ENCODE assay signal across 16 cellular contexts in genomic region chrX:52979993-52980392, GRCh38. TPM values are rescaled to one million over a fixed set of nuclear protein-coding genes. Genes with fewer than 3 reads are reported as not detected.
DNase-seq lines count a peak whose midpoint lies in the region; ATAC-seq, FAIRE-seq and TF ChIP-seq lines count a peak whose summit lies in the region.
"Had no signal": no experiment of that assay in that cellular context is flagged by ENCODE, and none has a peak within 500 bp of the region (broad histone marks: within the 10 kb centered on the region; RNA-seq: fewer than 3 reads in every experiment).

No MANE protein-coding gene starts in this region.

- no peak overlapping the region for H3K9ac ChIP-seq in HCT116 (ENCODE audit: low read length)
- no peak overlapping the region for H3K9ac ChIP-seq in neural progenitor cell

- H3K36me3 ChIP-seq in ACC112 (ENCODE audit: insufficient read depth, low read length) (no peaks in the 10 kb centered on the region), HCT116 (ENCODE audit: control insufficient read depth in 1 of 2, insufficient read depth in 2 of 2, low read length in 2 of 2) (no peaks in the 10 kb centered on the region), neural progenitor cell (no peaks in the 10 kb centered on the region), small intestine (ENCODE audit: control insufficient read depth in 2 of 2, insufficient read depth in 2 of 2, low read length in 2 of 2) (no peaks in the 10 kb centered on the region)
- H3K36me3 ChIP-seq: esophagus squamous epithelium, vagina had no signal

- BruUV-seq in HCT116 (replicated peaks; lab: Mats Ljungman, UMichigan) = no TSS peak

- POLR2A ChIA-PET in HCT116 (lab: Charles Lee) = no interaction called here

- 85 to 97% (median 87%) methylated on average over 4 of the region's 4 CpGs for WGBS in small intestine, 3 donors

- H3K4me3 ChIP-seq in ACC112 (ENCODE audit: low read depth, low read length) (no peak overlapping the region), HCT116 (replicated peaks in 1 of 2; ENCODE audit: low read depth in 1 of 2, low read length in 2 of 2) (no peak overlapping the region), choroid plexus epithelial cell (ENCODE audit: low read depth, low read length) (no peak overlapping the region), neural progenitor cell (no peak overlapping the region), small intestine (ENCODE audit: low read depth in 1 of 2, low read length in 2 of 2) (no peak overlapping the region)
- H3K4me3 ChIP-seq: esophagus squamous epithelium, vagina had no signal

- H3F3A ChIP-seq in neural progenitor cell (ENCODE audit: low read depth) = peaks cover 17% of the 10 kb centered on the region

- H3K4me1 Mint-ChIP-seq in neural progenitor cell = peaks cover 19% of the 10 kb centered on the region

- CTCF ChIA-PET in HCT116 (lab: Charles Lee) = no interaction called here

- FAIRE-seq in small intestine (lab: Jason Lieb, UNC) = no peak

- peak overlapping the region; percentile 58 for H3K27ac ChIP-seq in ACC112 (ENCODE audit: low read depth, low read length)
- peak overlapping the region; percentile 17; the same call in 1 of the 2 replicates for H3K27ac ChIP-seq in HCT116 (ENCODE audit: low read depth, low read length)
- no peak overlapping the region for H3K27ac ChIP-seq in neural progenitor cell
- peak overlapping the region in 1 of 2 donors; percentile 4 for H3K27ac ChIP-seq in small intestine (ENCODE audit: low read depth in 1 of 2, low read length in 1 of 2)
- H3K27ac ChIP-seq: vagina had no signal

- H3K27ac Mint-ChIP-seq in neural progenitor cell = no peak overlapping the region

- H3K27me3 ChIP-seq in ACC112 (ENCODE audit: insufficient read depth, low read length) = no peaks in the 10 kb centered on the region
- H3K27me3 ChIP-seq in HCT116 (ENCODE audit: insufficient read depth, low read length) = no peaks in the 10 kb centered on the region
- no peaks in the 10 kb centered on the region for H3K27me3 ChIP-seq in neural progenitor cell
- H3K27me3 ChIP-seq in small intestine (ENCODE audit: control insufficient read depth in 2 of 2, insufficient read depth in 2 of 2, low read length in 2 of 2) = no peaks in the 10 kb centered on the region
- H3K27me3 ChIP-seq: esophagus squamous epithelium, vagina had no signal

- no peaks in the 10 kb centered on the region for H3K27me3 Mint-ChIP-seq in neural progenitor cell (ENCODE audit: insufficient read depth, low read depth)

- intact Hi-C loops in HCT116 (cut with micrococcal nuclease) = no loop called here

- no peak overlapping the region for H3K4me3 Mint-ChIP-seq in neural progenitor cell

- no peak for ATAC-seq in HCT116

- H3K4me2 ChIP-seq in HCT116 (ENCODE audit: low read length) (peak overlapping the region; percentile 60), neural progenitor cell (no peak overlapping the region)

- H3K4me1 ChIP-seq in ACC112 (ENCODE audit: control insufficient read depth, insufficient read depth, low read length, unreplicated experiment) = peaks cover 29% of the 10 kb centered on the region
- peaks cover 4 to 17% of the 10 kb centered on the region in 2 experiments for H3K4me1 ChIP-seq in HCT116 (ENCODE audit: control insufficient read depth in 1 of 2, insufficient read depth in 2 of 2, low read length in 2 of 2)
- peaks cover 16% of the 10 kb centered on the region for H3K4me1 ChIP-seq in neural progenitor cell
- H3K4me1 ChIP-seq in small intestine (ENCODE audit: control insufficient read depth in 2 of 2, insufficient read depth in 1 of 2, low read depth in 1 of 2, low read length in 1 of 2) = peaks cover 0 to 4% of the 10 kb centered on the region in 2 donors
- H3K4me1 ChIP-seq: vagina had no signal

- RAD21 ChIA-PET in HCT116 (lab: Charles Lee; ENCODE audit: low non-redundant PET in 1 of 2, low total read pairs in 2 of 2, uncharacterized antibody in 2 of 2, unreplicated experiment in 2 of 2) = no interaction called here

- TF ChIP-seq RAD21 in HCT116 (IDR thresholded peaks at IDR 0.05; ENCODE audit: low read depth) = no peak

- H3K9me2 ChIP-seq in HCT116 (ENCODE audit: insufficient read depth) = no peaks in the 10 kb centered on the region

- no peaks in the 10 kb centered on the region for H3K36me3 Mint-ChIP-seq in neural progenitor cell

- DNase-seq in HCT116 (ENCODE audit: low read depth, low spot score) = no peak
- peak; percentile 44 for DNase-seq in choroid plexus epithelial cell (ENCODE audit: low read depth)
- peak; percentile 16 for DNase-seq in neural progenitor cell (ENCODE audit: low spot score)
- no peak for DNase-seq in A172 (ENCODE audit: low spot score)
- no peak for DNase-seq in small intestine
- DNase-seq in AG08396 (ENCODE audit: low spot score) = no peak
- no peak for DNase-seq in putamen (ENCODE audit: low spot score)
- DNase-seq: activated CD4-positive, alpha-beta T cell treated with anti-CD3 and anti-CD28 coated beads for 1 hour; activated gamma-delta T cell; AML-193; Calu3; esophagus squamous epithelium; NCI-H2171 treated with DMSO at 0.1 percent for 48 hours; stimulated activated CD4-positive, alpha-beta T cell treated with anti-CD3 and anti-CD28 coated beads, Interleukin-4, amount 100 ng/mL, for 4 hours had no signal

- no peak for TF ChIP-seq POLR2A in HCT116 (IDR thresholded peaks at IDR 0.05; ENCODE audit: borderline replicate concordance, extremely low read depth, insufficient read depth, insufficient read length)

- no peaks in the 10 kb centered on the region for H3K9me3 Mint-ChIP-seq in neural progenitor cell

- H3K79me2 ChIP-seq in ACC112 (ENCODE audit: control insufficient read depth, insufficient read depth, low read length, unreplicated experiment) (peaks cover 11% of the 10 kb centered on the region), HCT116 (ENCODE audit: insufficient read depth, low read length) (no peaks in the 10 kb centered on the region), neural progenitor cell (ENCODE audit: low read depth) (peaks cover 10% of the 10 kb centered on the region)

- TF ChIP-seq CTCF in HCT116 (IDR thresholded peaks at IDR 0.05 in 2 of 3, conservative IDR thresholded peaks at IDR 0.05 in 1 of 3; ENCODE audit: borderline replicate concordance in 1 of 3, insufficient read depth in 1 of 3, low read depth in 2 of 3, low read length in 2 of 3) (no peak), choroid plexus epithelial cell (conservative IDR thresholded peaks at IDR 0.05; ENCODE audit: low read depth, low read length) (no peak), neural progenitor cell (IDR thresholded peaks at IDR 0.05) (no peak)

- H2AFZ ChIP-seq in ACC112 (ENCODE audit: low read length, unreplicated experiment) (no peak overlapping the region), HCT116 (ENCODE audit: low read depth, low read length, poor library complexity, severe bottlenecking) (no peak overlapping the region), neural progenitor cell (replicated peaks) (no peak overlapping the region)

- H4K20me1 ChIP-seq in HCT116 (ENCODE audit: insufficient read depth) (no peaks in the 10 kb centered on the region), neural progenitor cell (ENCODE audit: low read depth) (no peaks in the 10 kb centered on the region)

- H3K9me3 ChIP-seq in HCT116 (ENCODE audit: control insufficient read depth in 1 of 2, insufficient read depth in 1 of 2, low read depth in 1 of 2, low read length in 2 of 2) (no peaks in the 10 kb centered on the region), neural progenitor cell (ENCODE audit: low read depth) (no peaks in the 10 kb centered on the region), small intestine (ENCODE audit: control insufficient read depth, low read depth) (no peaks in the 10 kb centered on the region)
- H3K9me3 ChIP-seq: esophagus squamous epithelium, vagina had no signal

TF ChIP-seq in HCT116, 20 proteins besides CTCF, POLR2A, EP300 and RAD21 (continues in another document):
- TF ChIP-seq, protein P1, sequence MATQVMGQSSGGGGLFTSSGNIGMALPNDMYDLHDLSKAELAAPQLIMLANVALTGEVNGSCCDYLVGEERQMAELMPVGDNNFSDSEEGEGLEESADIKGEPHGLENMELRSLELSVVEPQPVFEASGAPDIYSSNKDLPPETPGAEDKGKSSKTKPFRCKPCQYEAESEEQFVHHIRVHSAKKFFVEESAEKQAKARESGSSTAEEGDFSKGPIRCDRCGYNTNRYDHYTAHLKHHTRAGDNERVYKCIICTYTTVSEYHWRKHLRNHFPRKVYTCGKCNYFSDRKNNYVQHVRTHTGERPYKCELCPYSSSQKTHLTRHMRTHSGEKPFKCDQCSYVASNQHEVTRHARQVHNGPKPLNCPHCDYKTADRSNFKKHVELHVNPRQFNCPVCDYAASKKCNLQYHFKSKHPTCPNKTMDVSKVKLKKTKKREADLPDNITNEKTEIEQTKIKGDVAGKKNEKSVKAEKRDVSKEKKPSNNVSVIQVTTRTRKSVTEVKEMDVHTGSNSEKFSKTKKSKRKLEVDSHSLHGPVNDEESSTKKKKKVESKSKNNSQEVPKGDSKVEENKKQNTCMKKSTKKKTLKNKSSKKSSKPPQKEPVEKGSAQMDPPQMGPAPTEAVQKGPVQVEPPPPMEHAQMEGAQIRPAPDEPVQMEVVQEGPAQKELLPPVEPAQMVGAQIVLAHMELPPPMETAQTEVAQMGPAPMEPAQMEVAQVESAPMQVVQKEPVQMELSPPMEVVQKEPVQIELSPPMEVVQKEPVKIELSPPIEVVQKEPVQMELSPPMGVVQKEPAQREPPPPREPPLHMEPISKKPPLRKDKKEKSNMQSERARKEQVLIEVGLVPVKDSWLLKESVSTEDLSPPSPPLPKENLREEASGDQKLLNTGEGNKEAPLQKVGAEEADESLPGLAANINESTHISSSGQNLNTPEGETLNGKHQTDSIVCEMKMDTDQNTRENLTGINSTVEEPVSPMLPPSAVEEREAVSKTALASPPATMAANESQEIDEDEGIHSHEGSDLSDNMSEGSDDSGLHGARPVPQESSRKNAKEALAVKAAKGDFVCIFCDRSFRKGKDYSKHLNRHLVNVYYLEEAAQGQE (IDR thresholded peaks at IDR 0.05; ENCODE audit: low read depth) = no peak
- no peak for TF ChIP-seq TCF7L2 (IDR thresholded peaks at IDR 0.05; ENCODE audit: borderline replicate concordance, extremely low read depth, insufficient read depth, insufficient read length)
- no peak for TF ChIP-seq CBX3 (IDR thresholded peaks at IDR 0.05; ENCODE audit: low read depth)
- no peak for TF ChIP-seq POLR2AphosphoS5 (IDR thresholded peaks at IDR 0.05; ENCODE audit: low read depth, low read length)
- TF ChIP-seq ZNF274 (IDR thresholded peaks at IDR 0.05; ENCODE audit: low read depth, low read length) = no peak
- no peak for TF ChIP-seq MAX (IDR thresholded peaks at IDR 0.05)
- no peak for TF ChIP-seq EZH2phosphoT487 (IDR thresholded peaks at IDR 0.05; ENCODE audit: borderline replicate concordance)
- TF ChIP-seq FOSL1 (IDR thresholded peaks at IDR 0.05; ENCODE audit: low read depth) = no peak
- no peak for TF ChIP-seq SRF (IDR thresholded peaks at IDR 0.05; ENCODE audit: low read depth)

RNA-seq across cellular contexts. Expression of gene FAM156A, which starts 21.7 kb away (rescaled TPM):
- total RNA-seq in HCT116 (2021; ENCODE audit: unreplicated experiment) (16.2 TPM), neural progenitor cell (ENCODE audit: low replicate concordance) (23.4 and 27.8 TPM in 2 replicates)
- 12.9 and 22.2 TPM in 2 replicates for polyA plus RNA-seq in HCT116 (2012)
- 18.9 and 23.0 TPM in 2 replicates for total RNA-seq in A172 (2014; rRNA removed; shearing (Covaris generic))
- polyA plus RNA-seq in small intestine = 10 to 100 TPM; 10.8 to 16.5 (median 14.3) TPM

Comparison
In these comparisons a context has a peak if more than half of its experiments do, and no peak if none do; other contexts are left out.
1. DNase-seq: peak in choroid plexus epithelial cell (single experiment) and neural progenitor cell (single experiment); none in HCT116 (single experiment), A172 (single experiment), small intestine (single experiment), AG08396 (single experiment) and putamen (single experiment).